ENCODE assay signal across 17 cellular contexts in the genomic region with DNA sequence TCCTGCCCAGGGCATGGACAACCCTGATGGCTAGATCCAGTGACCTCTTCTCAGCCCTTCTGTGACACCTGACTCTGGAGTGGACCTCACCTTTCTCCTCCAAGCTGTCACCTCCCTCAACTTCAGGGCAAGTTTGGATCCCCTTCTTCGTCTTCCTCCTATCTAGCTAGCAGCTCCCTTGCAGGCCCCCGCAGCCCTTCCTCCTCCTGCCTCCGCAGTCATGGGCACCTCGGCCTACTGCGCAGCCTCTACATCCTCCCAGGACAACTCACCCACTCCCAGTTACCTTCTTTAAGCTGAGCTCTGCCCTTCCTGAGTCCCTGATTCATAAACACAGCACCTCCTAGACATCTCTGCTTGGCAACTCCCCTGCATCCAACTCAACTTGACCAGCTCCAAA.
DNase-seq lines count a peak whose midpoint lies in the region; ATAC-seq lines count a peak whose summit lies in the region.
"Had no signal": no experiment of that assay in that cellular context is flagged by ENCODE, and none has a peak within 500 bp of the region (broad histone marks: within the 10 kb centered on the region; RNA-seq: fewer than 3 reads in every experiment).

No MANE protein-coding gene starts in this region.

- H2AK5ac ChIP-seq in neuronal stem cell (ENCODE audit: low read depth, low read length), result no peak overlapping the region

- peak overlapping the region; percentile 26 for H3K4me3 Mint-ChIP-seq in activated CD4-positive, alpha-beta T cell treated with anti-CD3 and anti-CD28 coated beads for 36 hours
- H3K4me3 Mint-ChIP-seq in activated naive CD8-positive, alpha-beta T cell, result peak overlapping the region; percentile 75

- H3K9ac ChIP-seq in neuronal stem cell (ENCODE audit: low read depth, low read length, poor library complexity), result no peak overlapping the region

- peaks cover 10% of the 10 kb centered on the region for H3K9me3 Mint-ChIP-seq in activated CD4-positive, alpha-beta T cell treated with anti-CD3 and anti-CD28 coated beads for 36 hours (ENCODE audit: low read depth)
- peaks cover under 1% of the 10 kb centered on the region for H3K9me3 Mint-ChIP-seq in activated naive CD8-positive, alpha-beta T cell (ENCODE audit: low read depth)

- no peak overlapping the region for H3K4me3 ChIP-seq in neuronal stem cell (ENCODE audit: low read length in 2 of 2)
- H3K4me3 ChIP-seq: A549, MG63 had no signal

- H4K8ac ChIP-seq in neuronal stem cell (ENCODE audit: low read depth, low read length), result no peak overlapping the region

- no peak overlapping the region for H3K23ac ChIP-seq in neuronal stem cell (ENCODE audit: low read depth, low read length, poor library complexity)

- H3K36me3 Mint-ChIP-seq in activated CD4-positive, alpha-beta T cell treated with anti-CD3 and anti-CD28 coated beads for 36 hours (ENCODE audit: low read depth), result peaks cover 8% of the 10 kb centered on the region
- peaks cover 6% of the 10 kb centered on the region for H3K36me3 Mint-ChIP-seq in activated naive CD8-positive, alpha-beta T cell

- H3K14ac ChIP-seq in neuronal stem cell (ENCODE audit: low read length), result no peak overlapping the region

- H3K36me3 ChIP-seq in KOPT-K1 (ENCODE audit: insufficient read depth, low read length) (no peaks in the 10 kb centered on the region), neuronal stem cell (replicated peaks in 1 of 2; ENCODE audit: control insufficient read depth in 2 of 2, insufficient read depth in 2 of 2, low read length in 2 of 2) (no peaks in the 10 kb centered on the region)
- H3K36me3 ChIP-seq: MG63 had no signal

- H3K9me3 ChIP-seq in KOPT-K1 (ENCODE audit: insufficient read depth, low read length, poor library complexity, severe bottlenecking) (no peaks in the 10 kb centered on the region), neuronal stem cell (replicated peaks in 1 of 2; ENCODE audit: control insufficient read depth in 2 of 2, insufficient read depth in 1 of 2, low read depth in 1 of 2, low read length in 2 of 2) (peaks cover 0 to 2% of the 10 kb centered on the region in 2 donors)
- H3K9me3 ChIP-seq: A549, MG63 had no signal

- H2BK120ac ChIP-seq in neuronal stem cell (ENCODE audit: low read depth, low read length), result no peak overlapping the region

- intact Hi-C loops in activated CD4-positive, alpha-beta T cell treated with anti-CD3 and anti-CD28 coated beads for 36 hours (cut with DNase I, micrococcal nuclease), result loop anchor here in 1 of 2 experiments (5.0 kb wide), 1 partner anchor 43 kb away; no protein-coding TSS in a partner anchor

- POLR2A ChIA-PET in activated CD4-positive, alpha-beta T cell treated with anti-CD3 and anti-CD28 coated beads for 36 hours (lab: Charles Lee), result interaction anchor here (0.5 to 1.6 kb wide), 2 partner anchors 22 to 62 kb away, joined by 3 to 5 read pairs; no protein-coding TSS in a partner anchor

- peak overlapping the region; percentile 1 for H2BK12ac ChIP-seq in neuronal stem cell (ENCODE audit: low read length)

- H3K4me2 ChIP-seq in neuronal stem cell (ENCODE audit: insufficient read depth, low read length, poor library complexity, severe bottlenecking), result no peak overlapping the region

- H3K4ac ChIP-seq in neuronal stem cell (ENCODE audit: low read length), result no peak overlapping the region

- H2BK5ac ChIP-seq in neuronal stem cell (ENCODE audit: low read length), result no peak overlapping the region

- ATAC-seq in activated CD4-positive, alpha-beta T cell treated with anti-CD3 and anti-CD28 coated beads for 36 hours, result no peak
- ATAC-seq in GM18520 (IDR thresholded peaks at IDR 0.05; ENCODE audit: unreplicated experiment), result no peak
- ATAC-seq in HG02840 (IDR thresholded peaks at IDR 0.05; ENCODE audit: low FRiP score, unreplicated experiment), result no peak
- ATAC-seq in HG03460 (IDR thresholded peaks at IDR 0.05; ENCODE audit: unreplicated experiment), result no peak
- ATAC-seq: A549, left lobe of liver had no signal

- H3K27me3 ChIP-seq in neuronal stem cell (ENCODE audit: control insufficient read depth in 3 of 3, insufficient read depth in 3 of 3, low read depth in 1 of 3, low read length in 3 of 3), result peaks cover 2 to 34% (median 24%) of the 10 kb centered on the region in 3 experiments

- peak overlapping the region; percentile 68 for H3K27ac Mint-ChIP-seq in activated CD4-positive, alpha-beta T cell treated with anti-CD3 and anti-CD28 coated beads for 36 hours
- peak overlapping the region; percentile 95 for H3K27ac Mint-ChIP-seq in activated naive CD8-positive, alpha-beta T cell

- peak overlapping the region; percentile 25 for H3K18ac ChIP-seq in neuronal stem cell (ENCODE audit: low read length)

- H2AFZ ChIP-seq in neuronal stem cell (ENCODE audit: low read length), result no peak overlapping the region

- peaks cover 0 to 4% of the 10 kb centered on the region in 2 donors for H3K4me1 ChIP-seq in neuronal stem cell (ENCODE audit: control insufficient read depth in 2 of 2, insufficient read depth in 1 of 2, low read depth in 1 of 2, low read length in 2 of 2)
- H3K4me1 ChIP-seq: A549 had no signal

- H3K27ac ChIP-seq in KOPT-K1 (ENCODE audit: low read depth, low read length, poor library complexity, severe bottlenecking) (peak overlapping the region; percentile 82), neuronal stem cell (replicated peaks; ENCODE audit: low read length) (no peak overlapping the region)
- H3K27ac ChIP-seq: A549 had no signal

- H3K4me1 Mint-ChIP-seq in activated CD4-positive, alpha-beta T cell treated with anti-CD3 and anti-CD28 coated beads for 36 hours, result peaks cover 85% of the 10 kb centered on the region
- H3K4me1 Mint-ChIP-seq in activated naive CD8-positive, alpha-beta T cell (ENCODE audit: low read depth), result peaks cover 89% of the 10 kb centered on the region

- no peaks in the 10 kb centered on the region for H3K27me3 Mint-ChIP-seq in activated CD4-positive, alpha-beta T cell treated with anti-CD3 and anti-CD28 coated beads for 36 hours
- no peaks in the 10 kb centered on the region for H3K27me3 Mint-ChIP-seq in activated naive CD8-positive, alpha-beta T cell

- no peak overlapping the region for H2BK15ac ChIP-seq in neuronal stem cell (ENCODE audit: low read length)

- CTCF ChIA-PET in activated CD4-positive, alpha-beta T cell treated with anti-CD3 and anti-CD28 coated beads for 36 hours (lab: Charles Lee), result interaction anchor here (1.0 to 3.1 kb wide), 10 partner anchors 8 to 324 kb away, joined by 3 to 15 read pairs (median 6); no protein-coding TSS in a partner anchor

- H3K79me1 ChIP-seq in neuronal stem cell (ENCODE audit: low read depth, low read length), result no peaks in the 10 kb centered on the region

- WGBS in neuronal stem cell (ENCODE audit: extremely low coverage in 2 of 2, insufficient read length in 2 of 2, insufficient replicate concordance in 1 of 2), 2 donors, result no CpG with 5 or more reads among the region's 5 CpGs

- no peak overlapping the region for H4K91ac ChIP-seq in neuronal stem cell (ENCODE audit: low read depth, low read length, poor library complexity)

- DNase-seq in activated CD4-positive, alpha-beta T cell treated with anti-CD3 and anti-CD28 coated beads for 36 hours, result no peak
- no peak for DNase-seq in activated CD4-positive, alpha-beta T cell treated with anti-CD3 and anti-CD28 coated beads for 1 hour
- no peak for DNase-seq in neuronal stem cell (ENCODE audit: low spot score)
- DNase-seq: activated CD4-positive, alpha-beta T cell treated with anti-CD3 and anti-CD28 coated beads for 4 hours; activated gamma-delta T cell treated with Interleukin-2 at 50 U/mL for 16 hours; COR-L47; MG63; NCI-H2081 treated with DMSO at 0.1 percent for 48 hours; RPMI8226; substantia nigra had no signal
